In the genomic region with DNA sequence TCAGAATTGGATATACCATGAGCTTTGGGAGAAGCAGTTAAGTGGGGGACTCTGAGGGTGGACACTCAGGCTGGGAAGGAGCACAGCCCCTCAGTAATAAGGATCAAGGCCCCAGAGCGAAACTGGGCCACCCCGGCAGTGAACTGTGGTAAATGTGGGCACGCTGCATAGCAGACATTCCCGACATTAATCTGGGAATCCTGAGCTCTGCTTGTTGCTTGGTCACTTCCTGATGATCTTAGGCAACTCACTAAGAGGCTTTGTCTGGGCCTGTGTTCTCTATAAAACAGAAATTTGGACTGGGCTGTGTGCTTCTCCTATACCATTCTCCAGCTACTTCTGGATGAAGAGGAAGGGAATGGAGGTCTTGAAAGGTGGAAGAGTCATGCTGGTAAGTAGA, we compare ENCODE assay signal across 15 cellular contexts. TPM values are rescaled to one million over a fixed set of nuclear protein-coding genes. Genes with fewer than 3 reads are reported as not detected.
DNase-seq lines count a peak whose midpoint lies in the region; ATAC-seq and TF ChIP-seq lines count a peak whose summit lies in the region.
"Had no signal": no experiment of that assay in that cellular context is flagged by ENCODE, and none has a peak within 500 bp of the region (broad histone marks: within the 10 kb centered on the region; RNA-seq: fewer than 3 reads in every experiment).

No MANE protein-coding gene starts in this region.

- no peak for DNase-seq in CD8-positive, alpha-beta T cell
- DNase-seq in NCI-H226 (peak; percentile 55), endodermal cell (peak; percentile 61), non-pigmented ciliary epithelial cell (ENCODE audit: low read depth) (peak; percentile 79), OCI-M1 (lab: John Stamatoyannopoulos, UW) (no peak), ascending aorta (ENCODE audit: low spot score in 2 of 2) (no peak)
- no peak for DNase-seq in activated CD4-positive, alpha-beta memory T cell treated with anti-CD3 and anti-CD28 coated beads, Interleukin-2, amount 10 ng/mL, durations not matched to agents 7 days and 5 days
- no peak for DNase-seq in activated CD4-positive, alpha-beta T cell treated with anti-CD3 and anti-CD28 coated beads, Interleukin-2, amount 50 U/mL, for 4 hours
- DNase-seq: activated naive CD4-positive, alpha-beta T cell treated with Interleukin-2 at 50 U/mL for 16 hours; gastrocnemius medialis; H7; mucosa of descending colon; stimulated activated CD4-positive, alpha-beta T cell treated with anti-CD3 and anti-CD28 coated beads, Interleukin-2, amount 100 ng/mL, for 24 hours had no signal

- WGBS in endodermal cell (ENCODE audit: insufficient coverage in 1 of 2, insufficient read length in 1 of 2), 2 experiments: 88 to 89% methylated on average over 3 to 4 of the region's 4 CpGs

- no peak overlapping the region for H3K4me3 Mint-ChIP-seq in CD8-positive, alpha-beta T cell
- H3K4me3 Mint-ChIP-seq in endodermal cell: no peak overlapping the region
- H3K4me3 Mint-ChIP-seq in activated CD4-positive, alpha-beta memory T cell treated with anti-CD3 and anti-CD28 coated beads, Interleukin-2, amount 10 ng/mL, durations not matched to agents 7 days and 5 days: no peak overlapping the region

- intact Hi-C loops in CD8-positive, alpha-beta T cell (cut with DNase I, micrococcal nuclease): no loop called here
- intact Hi-C loops in ascending aorta (cut with DNase I): no loop called here

- H3K27me3 Mint-ChIP-seq in CD8-positive, alpha-beta T cell (ENCODE audit: low read depth): no peaks in the 10 kb centered on the region
- H3K27me3 Mint-ChIP-seq in endodermal cell (ENCODE audit: insufficient read depth): no peaks in the 10 kb centered on the region
- H3K27me3 Mint-ChIP-seq in activated CD4-positive, alpha-beta memory T cell treated with anti-CD3 and anti-CD28 coated beads, Interleukin-2, amount 10 ng/mL, durations not matched to agents 7 days and 5 days: no peaks in the 10 kb centered on the region

- H3K27ac ChIP-seq in CD8-positive, alpha-beta T cell (ENCODE audit: low read depth, low read length): no peak overlapping the region
- no peak overlapping the region for H3K27ac ChIP-seq in endodermal cell (ENCODE audit: low read depth, low read length)
- no peak overlapping the region for H3K27ac ChIP-seq in ascending aorta
- H3K27ac ChIP-seq: gastrocnemius medialis, thoracic aorta, VCaP had no signal

- POLR2A ChIA-PET in CD8-positive, alpha-beta T cell (lab: Charles Lee): no interaction called here
- POLR2A ChIA-PET in activated CD4-positive, alpha-beta memory T cell treated with anti-CD3 and anti-CD28 coated beads, Interleukin-2, amount 10 ng/mL, durations not matched to agents 7 days and 5 days (lab: Charles Lee): no interaction called here

- H3K4me3 ChIP-seq in CD8-positive, alpha-beta T cell (ENCODE audit: low read depth, low read length): no peak overlapping the region
- no peak overlapping the region for H3K4me3 ChIP-seq in endodermal cell (ENCODE audit: low read length)
- H3K4me3 ChIP-seq in ascending aorta: no peak overlapping the region
- H3K4me3 ChIP-seq: gastrocnemius medialis, mucosa of descending colon, thoracic aorta had no signal

- peaks cover 77% of the 10 kb centered on the region for H3K4me1 Mint-ChIP-seq in CD8-positive, alpha-beta T cell (ENCODE audit: low read depth)
- peaks cover 32% of the 10 kb centered on the region for H3K4me1 Mint-ChIP-seq in endodermal cell
- H3K4me1 Mint-ChIP-seq in activated CD4-positive, alpha-beta memory T cell treated with anti-CD3 and anti-CD28 coated beads, Interleukin-2, amount 10 ng/mL, durations not matched to agents 7 days and 5 days: peaks cover 23% of the 10 kb centered on the region

- CTCF ChIA-PET in CD8-positive, alpha-beta T cell (lab: Charles Lee): interaction anchor here (0.8 kb wide), 1 partner anchor 9 kb away, joined by 3 read pairs; no protein-coding TSS in a partner anchor
- CTCF ChIA-PET in activated CD4-positive, alpha-beta memory T cell treated with anti-CD3 and anti-CD28 coated beads, Interleukin-2, amount 10 ng/mL, durations not matched to agents 7 days and 5 days (lab: Charles Lee): no interaction called here

- H3K27me3 ChIP-seq in CD8-positive, alpha-beta T cell (ENCODE audit: insufficient read depth, low read length): no peaks in the 10 kb centered on the region
- H3K27me3 ChIP-seq in endodermal cell (ENCODE audit: control insufficient read depth, insufficient read depth, low read length, poor library complexity, severe bottlenecking) (no peaks in the 10 kb centered on the region), ascending aorta (no peaks in the 10 kb centered on the region)
- H3K27me3 ChIP-seq: gastrocnemius medialis had no signal

- peaks cover 24% of the 10 kb centered on the region for H3K4me1 ChIP-seq in CD8-positive, alpha-beta T cell (ENCODE audit: insufficient read depth, low read length)
- H3K4me1 ChIP-seq in endodermal cell (ENCODE audit: control insufficient read depth, insufficient read depth, low read length) (no peaks in the 10 kb centered on the region), ascending aorta (peaks cover 0 to 9% of the 10 kb centered on the region in 2 donors)

- H3K27ac Mint-ChIP-seq in CD8-positive, alpha-beta T cell: peak overlapping the region; percentile 57
- H3K27ac Mint-ChIP-seq in endodermal cell: peak overlapping the region; percentile 83
- no peak overlapping the region for H3K27ac Mint-ChIP-seq in activated CD4-positive, alpha-beta memory T cell treated with anti-CD3 and anti-CD28 coated beads, Interleukin-2, amount 10 ng/mL, durations not matched to agents 7 days and 5 days

- H3K36me3 Mint-ChIP-seq in CD8-positive, alpha-beta T cell: peaks cover 27% of the 10 kb centered on the region
- H3K36me3 Mint-ChIP-seq in endodermal cell (ENCODE audit: low read depth): no peaks in the 10 kb centered on the region
- peaks cover 21% of the 10 kb centered on the region for H3K36me3 Mint-ChIP-seq in activated CD4-positive, alpha-beta memory T cell treated with anti-CD3 and anti-CD28 coated beads, Interleukin-2, amount 10 ng/mL, durations not matched to agents 7 days and 5 days (ENCODE audit: low read depth)

- ATAC-seq in CD8-positive, alpha-beta T cell: no peak
- ATAC-seq: gastrocnemius medialis, mucosa of descending colon had no signal

- no peaks in the 10 kb centered on the region for H3K36me3 ChIP-seq in CD8-positive, alpha-beta T cell (ENCODE audit: insufficient read depth, low read length)
- H3K36me3 ChIP-seq in endodermal cell (ENCODE audit: control insufficient read depth, insufficient read depth, low read length) (no peaks in the 10 kb centered on the region), ascending aorta (peaks cover 0 to 3% of the 10 kb centered on the region in 2 donors)
- H3K36me3 ChIP-seq: gastrocnemius medialis, thoracic aorta had no signal

- no peaks in the 10 kb centered on the region for H3K9me3 ChIP-seq in CD8-positive, alpha-beta T cell (ENCODE audit: low read length)
- H3K9me3 ChIP-seq in endodermal cell (ENCODE audit: control insufficient read depth, low read length): no peaks in the 10 kb centered on the region
- no peaks in the 10 kb centered on the region for H3K9me3 ChIP-seq in ascending aorta
- H3K9me3 ChIP-seq: gastrocnemius medialis, mucosa of descending colon, thoracic aorta had no signal

- no peak for TF ChIP-seq CTCF in CD8-positive, alpha-beta T cell (IDR thresholded peaks at IDR 0.05)
- TF ChIP-seq CTCF in endodermal cell (conservative IDR thresholded peaks at IDR 0.05) (no peak), ascending aorta (IDR thresholded peaks at IDR 0.05) (no peak)

- H3K9ac ChIP-seq in endodermal cell (ENCODE audit: extremely low read depth, low read length, poor library complexity, severe bottlenecking): no peak overlapping the region

- no peaks in the 10 kb centered on the region for H3K9me3 Mint-ChIP-seq in CD8-positive, alpha-beta T cell
- no peaks in the 10 kb centered on the region for H3K9me3 Mint-ChIP-seq in endodermal cell
- no peaks in the 10 kb centered on the region for H3K9me3 Mint-ChIP-seq in activated CD4-positive, alpha-beta memory T cell treated with anti-CD3 and anti-CD28 coated beads, Interleukin-2, amount 10 ng/mL, durations not matched to agents 7 days and 5 days

RNA-seq across cellular contexts. Expression of gene TGFBRAP1, which starts 4.8 kb away (rescaled TPM):
- total RNA-seq in CD8-positive, alpha-beta T cell: 10 to 100 TPM; 16.1 to 16.3 TPM
- total RNA-seq in endodermal cell: 10 to 100 TPM; 15.5 to 17.4 TPM
- polyA plus RNA-seq in endodermal cell (2013, experiment 1 of 2): 14.6 TPM
- 12.4 TPM for polyA plus RNA-seq in endodermal cell (2013, experiment 2 of 2)
- 10 to 100 TPM; 15.9 to 17.0 TPM for total RNA-seq in activated CD4-positive, alpha-beta memory T cell treated with anti-CD3 and anti-CD28 coated beads, Interleukin-2, amount 10 ng/mL, durations not matched to agents 7 days and 5 days
- total RNA-seq in ascending aorta: 30.1 TPM

RNA-seq across cellular contexts. Expression of gene C2orf49, which starts 12.6 kb away (rescaled TPM):
- total RNA-seq in CD8-positive, alpha-beta T cell: 10 to 100 TPM; 27.8 to 28.9 TPM
- total RNA-seq in endodermal cell: 10 to 100 TPM; 18.1 to 22.2 TPM
- polyA plus RNA-seq in endodermal cell (2013, experiment 1 of 2): 20.8 TPM
- 22.3 TPM for polyA plus RNA-seq in endodermal cell (2013, experiment 2 of 2)
- 10 to 100 TPM; 22.0 to 23.5 TPM for total RNA-seq in activated CD4-positive, alpha-beta memory T cell treated with anti-CD3 and anti-CD28 coated beads, Interleukin-2, amount 10 ng/mL, durations not matched to agents 7 days and 5 days
- total RNA-seq in ascending aorta: 12.2 TPM

Comparison
In these comparisons a context has a peak if more than half of its experiments do, and no peak if none do; other contexts are left out.
1. DNase-seq: peak in NCI-H226 (single experiment), endodermal cell (single experiment) and non-pigmented ciliary epithelial cell (single experiment); none in CD8-positive, alpha-beta T cell (0 of 7), activated CD4-positive, alpha-beta memory T cell treated with anti-CD3 and anti-CD28 coated beads, Interleukin-2, amount 10 ng/mL, durations not matched to agents 7 days and 5 days (single experiment), activated CD4-positive, alpha-beta T cell treated with anti-CD3 and anti-CD28 coated beads, Interleukin-2, amount 50 U/mL, for 4 hours (0 of 2), OCI-M1 (single experiment) and ascending aorta (0 of 2).